13 cellular contexts compared by ENCODE assay signal in the genomic region with DNA sequence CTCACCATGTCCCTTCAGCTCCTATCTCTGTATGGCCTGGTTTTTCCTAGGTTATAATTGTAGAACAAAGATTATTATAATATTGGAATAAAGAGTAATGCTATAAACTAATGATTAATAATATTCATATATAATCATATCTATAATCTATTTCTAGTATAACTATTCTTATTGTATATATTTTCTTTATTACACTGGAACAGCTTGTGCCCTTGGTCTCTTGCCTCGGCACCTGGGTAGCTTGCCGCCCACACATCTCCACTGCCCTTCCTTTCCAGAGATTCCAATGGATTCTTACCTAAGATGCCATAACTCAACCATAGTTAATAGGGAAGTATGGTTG. TPM values are rescaled to one million over a fixed set of nuclear protein-coding genes. Genes with fewer than 3 reads are reported as not detected.
"Had no signal": no experiment of that assay in that cellular context is flagged by ENCODE, and none has a peak within 500 bp of the region (broad histone marks: within the 10 kb centered on the region; RNA-seq: fewer than 3 reads in every experiment).

No MANE protein-coding gene starts in this region.

RNA-seq across cellular contexts. Expression of gene SLC1A7, which starts 43.5 kb away (rescaled TPM):
- total RNA-seq: activated CD4-positive, alpha-beta memory T cell treated with anti-CD3 and anti-CD28 coated beads for 36 hours; activated CD4-positive, alpha-beta T cell treated with anti-CD3 and anti-CD28 coated beads, Interleukin-2, amount 10 ng/mL, durations not matched to agents 24 days and 14 days; activated CD8-positive, alpha-beta memory T cell treated with anti-CD3 and anti-CD28 coated beads for 36 hours; activated naive CD4-positive, alpha-beta T cell treated with anti-CD3 and anti-CD28 coated beads for 36 hours; activated naive CD8-positive, alpha-beta T cell treated with anti-CD3 and anti-CD28 coated beads for 36 hours; activated T-helper 1 cell treated with anti-CD3 and anti-CD28 coated beads, Interleukin-12 subunit alpha, Interleukin-12 subunit beta, Interleukin-2, Interleukin-4 antibody, amounts not matched to agents 30 ng/mL and 10 ng/mL and 1 ng/mL, durations not matched to agents 14 hours and 24 hours and 36 hours; ascending aorta; esophagus mucosa; kidney epithelial cell; pulmonary artery endothelial cell; suprapubic skin; T-helper 17 cell; urinary bladder had no signal
